ENCODE assay signal across 1 cellular context in genomic region chr9:111691686-111692329, GRCh38.
TF ChIP-seq lines count a peak whose summit lies in the region.

No MANE protein-coding gene starts in this region.

TF ChIP-seq in H1, 55 proteins besides CTCF, POLR2A, EP300 and RAD21 (continued from another document):
- TF ChIP-seq USF2 (IDR thresholded peaks at IDR 0.05; ENCODE audit: low read length) (no peak), FOSL1 (IDR thresholded peaks at IDR 0.05; ENCODE audit: insufficient read depth, low read depth, low read length) (no peak), MAFK (IDR thresholded peaks at IDR 0.05; ENCODE audit: low read depth, low read length) (no peak), KDM4A (IDR thresholded peaks at IDR 0.05; ENCODE audit: low read depth, low read length, severe bottlenecking) (no peak), SP2 (IDR thresholded peaks at IDR 0.05; ENCODE audit: low read length) (no peak)
